Comparison of ENCODE assay signal across 28 cellular contexts in genomic region chr22:44981857-44982256, GRCh38. TPM values are rescaled to one million over a fixed set of nuclear protein-coding genes. Genes with fewer than 3 reads are reported as not detected.
"Had no signal": no experiment of that assay in that cellular context is flagged by ENCODE, and none has a peak within 500 bp of the region (broad histone marks: within the 10 kb centered on the region; RNA-seq: fewer than 3 reads in every experiment).

No MANE protein-coding gene starts in this region.

- ATAC-seq: esophagus mucosa, gastrocnemius medialis, heart right ventricle, left colon, left lobe of liver, left ventricle myocardium superior, lower lobe of right lung, mucosa of descending colon had no signal

- H3K4me1 ChIP-seq: esophagus squamous epithelium, gastrocnemius medialis, heart right ventricle, lower lobe of right lung had no signal

- DNase-seq: dermis blood vessel endothelial cell; dorsolateral prefrontal cortex; effector CD4-positive, alpha-beta T cell; effector memory CD4-positive, alpha-beta T cell; erythroblast; esophagus squamous epithelium; foreskin fibroblast; foreskin melanocyte; gastrocnemius medialis; glutamatergic neuron; head of caudate nucleus; heart right ventricle; hippocampal formation; left colon; left ventricle myocardium superior; lower lobe of right lung; mesenchymal stem cell; mucosa of descending colon; naive B cell had no signal

- H3K4me1 Mint-ChIP-seq: mesothelial cell of epicardium, naive B cell had no signal

- H3K27ac ChIP-seq: coronary artery, dorsolateral prefrontal cortex, epithelial cell of prostate, esophagus squamous epithelium, gastrocnemius medialis, heart right ventricle, lower lobe of right lung had no signal

- H3K4me3 Mint-ChIP-seq: mesothelial cell of epicardium, naive B cell had no signal

- H3K36me3 ChIP-seq: esophagus squamous epithelium, gastrocnemius medialis, heart right ventricle, lower lobe of right lung had no signal

- H3K9me3 ChIP-seq: esophagus squamous epithelium, gastrocnemius medialis, heart right ventricle, lower lobe of right lung, mucosa of descending colon had no signal

- H3K27ac Mint-ChIP-seq: mesothelial cell of epicardium had no signal

- H3K4me3 ChIP-seq: coronary artery, dorsolateral prefrontal cortex, esophagus squamous epithelium, gastrocnemius medialis, heart right ventricle, lower lobe of right lung, mucosa of descending colon had no signal

- H3K9me3 Mint-ChIP-seq: mesothelial cell of epicardium had no signal

- H3K36me3 Mint-ChIP-seq: mesothelial cell of epicardium, naive B cell had no signal

RNA-seq across cellular contexts. Expression of gene PHF21B, which starts 27.9 kb away (rescaled TPM):
- total RNA-seq: dermis blood vessel endothelial cell, esophagus mucosa, glomerular endothelial cell, left lobe of liver, lower lobe of right lung, lung microvascular endothelial cell, mesenteric fat pad had no signal
- polyA plus RNA-seq: keratinocyte had no signal
